Comparison of ENCODE assay signal across 8 cellular contexts in the genomic region with DNA sequence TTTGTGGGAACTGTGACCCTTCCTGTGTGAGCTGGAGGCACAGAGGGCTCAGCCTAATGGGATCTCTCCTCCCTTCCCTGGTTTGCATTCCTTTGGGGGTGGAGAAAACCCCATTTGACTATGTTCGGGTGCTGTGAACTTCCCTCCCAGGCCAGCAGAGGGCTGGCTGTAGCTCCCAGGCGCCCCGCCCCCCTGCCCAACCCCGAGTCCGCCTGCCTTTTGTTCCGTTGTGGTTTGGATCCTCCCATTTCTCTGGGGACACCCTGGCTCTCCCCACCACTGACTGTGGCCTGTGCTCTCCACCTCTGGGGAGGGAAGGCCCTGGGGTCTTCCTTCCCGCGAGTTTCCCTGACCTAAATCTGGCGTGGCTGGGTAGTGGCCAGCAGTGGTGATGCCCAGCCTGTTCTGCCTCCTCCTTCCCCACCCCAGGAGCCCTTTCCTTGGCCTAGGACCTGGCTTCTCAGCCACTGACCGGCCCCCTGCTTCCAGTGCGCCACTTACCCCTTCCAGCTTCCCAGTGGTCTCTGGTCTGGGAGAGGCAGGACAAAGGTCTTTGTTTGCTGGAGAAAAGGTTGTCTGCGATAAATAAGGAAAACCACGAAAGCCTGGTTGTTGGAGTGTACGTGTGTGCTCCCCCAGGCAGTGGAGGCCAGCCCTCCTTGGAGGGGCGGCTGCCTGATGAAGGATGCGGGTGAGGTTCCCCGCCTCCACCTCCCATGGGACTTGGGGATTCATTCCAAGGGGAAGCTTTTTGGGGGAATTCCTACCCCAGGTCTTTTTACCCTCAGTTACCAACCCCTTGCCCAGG. TPM values are rescaled to one million over a fixed set of nuclear protein-coding genes. Genes with fewer than 3 reads are reported as not detected.
A peak's percentile ranks its signal among the peaks of the same experiment; 100 is the strongest.
DNase-seq lines count a peak whose midpoint lies in the region; ATAC-seq and TF ChIP-seq lines count a peak whose summit lies in the region.

No MANE protein-coding gene starts in this region.

- TF ChIP-seq CTCF in A673 (conservative IDR thresholded peaks at IDR 0.05; ENCODE audit: low read depth, low read length) (peak; percentile 86), GM12865 (IDR thresholded peaks at IDR 0.05; ENCODE audit: insufficient read depth, low read depth, low read length, missing control alignments) (peak; percentile 92)

- H3K36me3 ChIP-seq in A673 (ENCODE audit: insufficient read depth, low read length, poor library complexity, severe bottlenecking) (peaks cover 59% of the 10 kb centered on the region), mucosa of stomach (ENCODE audit: control insufficient read depth, insufficient read depth, low read length) (peaks cover 47% of the 10 kb centered on the region)

- BruUV-seq in A673 (replicated peaks; lab: Mats Ljungman, UMichigan): no TSS peak

- peaks cover 53% of the 10 kb centered on the region for H3K4me1 Mint-ChIP-seq in stimulated activated naive CD8-positive, alpha-beta T cell treated with anti-CD3 and anti-CD28 coated beads, Interleukin-15, amount 100 ng/mL, for 72 hours
- H3K4me1 Mint-ChIP-seq in stimulated activated memory B cell treated with anti-CD40 and anti-IgM and Interleukin-4, amounts not matched to agents 10 μg/mL and 1 μg/mL and 100 μg/mL, for 72 hours: peaks cover 59% of the 10 kb centered on the region

- DNase-seq in A673 (ENCODE audit: low spot score) (peak; percentile 85), GM12865 (ENCODE audit: low read depth) (peak; percentile 73), NCI-H774 (lab: John Stamatoyannopoulos, UW) (peak; percentile 23), epidermal melanocyte (ENCODE audit: insufficient read length, low spot score) (peak; percentile 93)
- peak; percentile 76 for DNase-seq in activated CD8-positive, alpha-beta memory T cell treated with anti-CD3 and anti-CD28 coated beads, Interleukin-2, amount 50 U/mL, for 48 hours
- peak; percentile 38 to 43 for DNase-seq in stimulated activated naive CD8-positive, alpha-beta T cell treated with anti-CD3 and anti-CD28 coated beads, Interleukin-15, amount 100 ng/mL, for 72 hours

- peak overlapping the region; percentile 98 for H3K27ac ChIP-seq in A673 (ENCODE audit: low read depth, low read length, poor library complexity, severe bottlenecking)

- H3K36me3 Mint-ChIP-seq in stimulated activated memory B cell treated with anti-CD40 and anti-IgM and Interleukin-4, amounts not matched to agents 10 μg/mL and 1 μg/mL and 100 μg/mL, for 72 hours: no peaks in the 10 kb centered on the region

- intact Hi-C loops in A673 (cut with micrococcal nuclease; ENCODE audit: unreplicated experiment): loop anchor here (2.0 to 5.0 kb wide), 2 partner anchors 228 to 377 kb away; no protein-coding TSS in a partner anchor

- peak overlapping the region; percentile 99 for H3K9ac ChIP-seq in mucosa of stomach (ENCODE audit: low read length)

- H3K27ac Mint-ChIP-seq in stimulated activated naive CD8-positive, alpha-beta T cell treated with anti-CD3 and anti-CD28 coated beads, Interleukin-15, amount 100 ng/mL, for 72 hours: no peak overlapping the region
- no peak overlapping the region for H3K27ac Mint-ChIP-seq in stimulated activated memory B cell treated with anti-CD40 and anti-IgM and Interleukin-4, amounts not matched to agents 10 μg/mL and 1 μg/mL and 100 μg/mL, for 72 hours

- H3K4me3 ChIP-seq in A673 (ENCODE audit: low read depth, low read length, poor library complexity, severe bottlenecking) (peak overlapping the region; percentile 76), GM12865 (ENCODE audit: low read depth, low read length) (peak overlapping the region; percentile 88), mucosa of stomach (ENCODE audit: low read length) (peak overlapping the region; percentile 100)

- CTCF ChIA-PET in A673 (lab: Charles Lee): interaction anchor here (0.5 to 1.8 kb wide), 6 partner anchors 8 to 304 kb away, joined by 3 to 17 read pairs (median 4); no protein-coding TSS in a partner anchor

- ATAC-seq in stimulated activated naive CD8-positive, alpha-beta T cell treated with anti-CD3 and anti-CD28 coated beads, Interleukin-15, amount 100 ng/mL, for 72 hours: no peak
- ATAC-seq in stimulated activated memory B cell treated with anti-CD40 and anti-IgM and Interleukin-4, amounts not matched to agents 10 μg/mL and 1 μg/mL and 100 μg/mL, for 72 hours: no peak

- POLR2A ChIA-PET in A673 (lab: Charles Lee; ENCODE audit: low non-redundant PET): no interaction called here

- no peaks in the 10 kb centered on the region for H3K27me3 Mint-ChIP-seq in stimulated activated naive CD8-positive, alpha-beta T cell treated with anti-CD3 and anti-CD28 coated beads, Interleukin-15, amount 100 ng/mL, for 72 hours
- peaks cover 28% of the 10 kb centered on the region for H3K27me3 Mint-ChIP-seq in stimulated activated memory B cell treated with anti-CD40 and anti-IgM and Interleukin-4, amounts not matched to agents 10 μg/mL and 1 μg/mL and 100 μg/mL, for 72 hours

- peak overlapping the region; percentile 87 to 93 for H3K4me3 Mint-ChIP-seq in stimulated activated naive CD8-positive, alpha-beta T cell treated with anti-CD3 and anti-CD28 coated beads, Interleukin-15, amount 100 ng/mL, for 72 hours
- H3K4me3 Mint-ChIP-seq in stimulated activated memory B cell treated with anti-CD40 and anti-IgM and Interleukin-4, amounts not matched to agents 10 μg/mL and 1 μg/mL and 100 μg/mL, for 72 hours: no peak overlapping the region

- no peaks in the 10 kb centered on the region for H3K9me3 Mint-ChIP-seq in stimulated activated naive CD8-positive, alpha-beta T cell treated with anti-CD3 and anti-CD28 coated beads, Interleukin-15, amount 100 ng/mL, for 72 hours
- no peaks in the 10 kb centered on the region for H3K9me3 Mint-ChIP-seq in stimulated activated memory B cell treated with anti-CD40 and anti-IgM and Interleukin-4, amounts not matched to agents 10 μg/mL and 1 μg/mL and 100 μg/mL, for 72 hours

- no peaks in the 10 kb centered on the region for H3K9me3 ChIP-seq in A673 (ENCODE audit: low read depth, low read length, poor library complexity, severe bottlenecking)
- no peaks in the 10 kb centered on the region for H3K9me3 ChIP-seq in mucosa of stomach (ENCODE audit: control insufficient read depth, low read length)

- H3K4me1 ChIP-seq in A673 (ENCODE audit: insufficient read depth, low read length, poor library complexity, severe bottlenecking) (peaks cover 15% of the 10 kb centered on the region), mucosa of stomach (ENCODE audit: control insufficient read depth, insufficient read depth, low read length) (peaks cover 50% of the 10 kb centered on the region)

- H3K27me3 ChIP-seq in A673 (replicated peaks; ENCODE audit: insufficient read depth, low read depth, low read length, poor library complexity) (no peaks in the 10 kb centered on the region), mucosa of stomach (ENCODE audit: control insufficient read depth, insufficient read depth, low read length) (no peaks in the 10 kb centered on the region)

RNA-seq across cellular contexts. Expression of a gene that starts 5.0 kb away (rescaled TPM):
- 116 and 144 TPM in 2 replicates for total RNA-seq in A673 (2021)

Comparison
In these comparisons a context has a peak if more than half of its experiments do, and no peak if none do; other contexts are left out.
1. DNase-seq: peak in every context shown above with its lines; median percentile 93 in epidermal melanocyte; 85 in A673; 76 in activated CD8-positive, alpha-beta memory T cell treated with anti-CD3 and anti-CD28 coated beads, Interleukin-2, amount 50 U/mL, for 48 hours; 73 in GM12865; 40 in stimulated activated naive CD8-positive, alpha-beta T cell treated with anti-CD3 and anti-CD28 coated beads, Interleukin-15, amount 100 ng/mL, for 72 hours; 23 in NCI-H774.